ENCODE assay signal across 15 cellular contexts in the genomic region with DNA sequence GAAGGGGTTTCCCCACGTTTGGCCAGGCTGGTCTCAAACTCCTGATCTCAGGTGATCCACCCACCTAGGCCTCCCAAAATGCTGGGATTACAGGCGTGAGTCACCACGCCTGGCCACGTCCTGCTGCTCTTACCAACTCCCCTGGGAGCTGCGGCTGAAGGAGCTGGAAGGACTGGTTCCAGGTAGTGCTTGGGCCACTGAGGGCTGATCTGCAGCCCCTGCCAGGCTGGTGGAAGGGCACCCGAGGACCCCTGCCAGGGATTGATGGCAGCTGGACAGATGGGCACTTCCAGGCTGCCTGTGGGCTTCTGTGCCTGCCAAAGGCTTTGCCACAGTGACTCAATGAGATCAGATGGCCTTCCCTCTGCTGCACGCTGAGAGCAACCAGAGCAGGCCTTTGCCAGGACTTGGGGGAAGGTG. TPM values are rescaled to one million over a fixed set of nuclear protein-coding genes. Genes with fewer than 3 reads are reported as not detected.
DNase-seq lines count a peak whose midpoint lies in the region; ATAC-seq and TF ChIP-seq lines count a peak whose summit lies in the region.
"Had no signal": no experiment of that assay in that cellular context is flagged by ENCODE, and none has a peak within 500 bp of the region (broad histone marks: within the 10 kb centered on the region; RNA-seq: fewer than 3 reads in every experiment).

No MANE protein-coding gene starts in this region.

- intact Hi-C loops in activated naive CD4-positive, alpha-beta T cell treated with anti-CD3 and anti-CD28 coated beads for 36 hours (cut with micrococcal nuclease) = no loop called here
- intact Hi-C loops in activated CD4-positive, alpha-beta memory T cell treated with anti-CD3 and anti-CD28 coated beads for 36 hours (cut with micrococcal nuclease) = loop anchor here (2.0 kb wide), 1 partner anchor 27 kb away; a partner anchor contains a TSS
- intact Hi-C loops in upper lobe of right lung (cut with DNase I) = no loop called here
- intact Hi-C loops in dorsolateral prefrontal cortex (cut with DNase I) = no loop called here

- H3K4me1 Mint-ChIP-seq in activated naive CD4-positive, alpha-beta T cell treated with anti-CD3 and anti-CD28 coated beads for 36 hours (ENCODE audit: low read depth) = peaks cover 50% of the 10 kb centered on the region
- peaks cover 38% of the 10 kb centered on the region for H3K4me1 Mint-ChIP-seq in activated CD4-positive, alpha-beta memory T cell treated with anti-CD3 and anti-CD28 coated beads for 36 hours (ENCODE audit: low read depth)
- H3K4me1 Mint-ChIP-seq in stimulated activated naive CD8-positive, alpha-beta T cell treated with anti-CD3 and anti-CD28 coated beads, Interleukin-15, Interleukin-2, amounts not matched to agents 100 ng/mL and 50 ng/mL, for 24 hours (ENCODE audit: low read depth) = peaks cover 44% of the 10 kb centered on the region

- H3K36me3 ChIP-seq in upper lobe of right lung = peaks cover 6% of the 10 kb centered on the region

- H3K9me3 Mint-ChIP-seq in activated naive CD4-positive, alpha-beta T cell treated with anti-CD3 and anti-CD28 coated beads for 36 hours = no peaks in the 10 kb centered on the region
- no peaks in the 10 kb centered on the region for H3K9me3 Mint-ChIP-seq in activated CD4-positive, alpha-beta memory T cell treated with anti-CD3 and anti-CD28 coated beads for 36 hours
- no peaks in the 10 kb centered on the region for H3K9me3 Mint-ChIP-seq in stimulated activated naive CD8-positive, alpha-beta T cell treated with anti-CD3 and anti-CD28 coated beads, Interleukin-15, Interleukin-2, amounts not matched to agents 100 ng/mL and 50 ng/mL, for 24 hours

- H3K27me3 ChIP-seq in upper lobe of right lung (no peaks in the 10 kb centered on the region), dorsolateral prefrontal cortex (no peaks in the 10 kb centered on the region)
- H3K27me3 ChIP-seq: SJSA1 had no signal

- H3K4me3 ChIP-seq in epithelial cell of esophagus (ENCODE audit: low read length) (no peak overlapping the region), upper lobe of right lung (no peak overlapping the region), dorsolateral prefrontal cortex (no peak overlapping the region)
- H3K4me3 ChIP-seq: psoas muscle, SJSA1 had no signal

- peak overlapping the region; percentile 21 for H3K4me3 Mint-ChIP-seq in activated naive CD4-positive, alpha-beta T cell treated with anti-CD3 and anti-CD28 coated beads for 36 hours
- peak overlapping the region; percentile 23 for H3K4me3 Mint-ChIP-seq in activated CD4-positive, alpha-beta memory T cell treated with anti-CD3 and anti-CD28 coated beads for 36 hours
- H3K4me3 Mint-ChIP-seq in stimulated activated naive CD8-positive, alpha-beta T cell treated with anti-CD3 and anti-CD28 coated beads, Interleukin-15, Interleukin-2, amounts not matched to agents 100 ng/mL and 50 ng/mL, for 24 hours = peak overlapping the region; percentile 48

- POLR2A ChIA-PET in activated CD4-positive, alpha-beta memory T cell treated with anti-CD3 and anti-CD28 coated beads for 36 hours (lab: Charles Lee) = interaction anchor here (1.8 kb wide), 1 partner anchor 39 kb away, joined by 10 read pairs; a partner anchor contains a TSS

- H3K9me3 ChIP-seq in upper lobe of right lung = no peaks in the 10 kb centered on the region
- H3K9me3 ChIP-seq: psoas muscle, SJSA1 had no signal

- H3K36me3 Mint-ChIP-seq in activated naive CD4-positive, alpha-beta T cell treated with anti-CD3 and anti-CD28 coated beads for 36 hours (ENCODE audit: low read depth) = peaks cover 30% of the 10 kb centered on the region
- peaks cover 23% of the 10 kb centered on the region for H3K36me3 Mint-ChIP-seq in activated CD4-positive, alpha-beta memory T cell treated with anti-CD3 and anti-CD28 coated beads for 36 hours
- H3K36me3 Mint-ChIP-seq in stimulated activated naive CD8-positive, alpha-beta T cell treated with anti-CD3 and anti-CD28 coated beads, Interleukin-15, Interleukin-2, amounts not matched to agents 100 ng/mL and 50 ng/mL, for 24 hours (ENCODE audit: low read depth) = peaks cover 33% of the 10 kb centered on the region

- no peak for TF ChIP-seq CTCF in epithelial cell of esophagus (IDR thresholded peaks at IDR 0.05; ENCODE audit: insufficient read depth, low read depth, low read length, missing control alignments)
- no peak for TF ChIP-seq CTCF in upper lobe of right lung (IDR thresholded peaks at IDR 0.05)
- no peak for TF ChIP-seq CTCF in dorsolateral prefrontal cortex (IDR thresholded peaks at IDR 0.05 in 54 of 56, conservative IDR thresholded peaks at IDR 0.05 in 2 of 56; ENCODE audit: low read depth in 1 of 56, partially characterized antibody in 56 of 56)

- H3K27ac ChIP-seq in upper lobe of right lung (no peak overlapping the region), dorsolateral prefrontal cortex (peak overlapping the region in 9 of 59 donors; percentile 12 to 55 (median 24))
- H3K27ac ChIP-seq: psoas muscle, SJSA1 had no signal

- DNase-seq in activated naive CD4-positive, alpha-beta T cell treated with anti-CD3 and anti-CD28 coated beads for 36 hours = peak; percentile 20
- DNase-seq in activated naive CD4-positive, alpha-beta T cell treated with anti-CD3 and anti-CD28 coated beads, Interleukin-2, amount 50 U/mL, for 16 hours = no peak
- DNase-seq in activated CD4-positive, alpha-beta memory T cell treated with anti-CD3 and anti-CD28 coated beads for 36 hours = peak; percentile 46
- DNase-seq in epithelial cell of esophagus (ENCODE audit: low read depth) (peak; percentile 53), upper lobe of right lung (no peak), iPS-NIHi7 (ENCODE audit: extremely low spot score) (no peak), dorsolateral prefrontal cortex (no peak)
- DNase-seq: dermis blood vessel endothelial cell, hypothalamus, Kasumi-1, NCI-H146, psoas muscle had no signal

- peak overlapping the region; percentile 96 for H3K27ac Mint-ChIP-seq in activated naive CD4-positive, alpha-beta T cell treated with anti-CD3 and anti-CD28 coated beads for 36 hours
- H3K27ac Mint-ChIP-seq in activated CD4-positive, alpha-beta memory T cell treated with anti-CD3 and anti-CD28 coated beads for 36 hours = peak overlapping the region; percentile 94
- peak overlapping the region; percentile 70 for H3K27ac Mint-ChIP-seq in stimulated activated naive CD8-positive, alpha-beta T cell treated with anti-CD3 and anti-CD28 coated beads, Interleukin-15, Interleukin-2, amounts not matched to agents 100 ng/mL and 50 ng/mL, for 24 hours

- CTCF ChIA-PET in activated naive CD4-positive, alpha-beta T cell treated with anti-CD3 and anti-CD28 coated beads for 36 hours (lab: Charles Lee) = interaction anchor here (0.7 kb wide), 1 partner anchor 67 kb away, joined by 3 read pairs; no protein-coding TSS in a partner anchor
- CTCF ChIA-PET in activated CD4-positive, alpha-beta memory T cell treated with anti-CD3 and anti-CD28 coated beads for 36 hours (lab: Charles Lee) = no interaction called here

- ATAC-seq in upper lobe of right lung = no peak
- ATAC-seq: psoas muscle had no signal

- no peaks in the 10 kb centered on the region for H3K27me3 Mint-ChIP-seq in activated naive CD4-positive, alpha-beta T cell treated with anti-CD3 and anti-CD28 coated beads for 36 hours (ENCODE audit: low read depth)
- H3K27me3 Mint-ChIP-seq in activated CD4-positive, alpha-beta memory T cell treated with anti-CD3 and anti-CD28 coated beads for 36 hours = no peaks in the 10 kb centered on the region
- H3K27me3 Mint-ChIP-seq in stimulated activated naive CD8-positive, alpha-beta T cell treated with anti-CD3 and anti-CD28 coated beads, Interleukin-15, Interleukin-2, amounts not matched to agents 100 ng/mL and 50 ng/mL, for 24 hours = no peaks in the 10 kb centered on the region

- H3K4me1 ChIP-seq in upper lobe of right lung = peaks cover 25% of the 10 kb centered on the region

RNA-seq across cellular contexts. Expression of a gene that starts 2.3 kb away (rescaled TPM):
- 10 to 100 TPM; 41.9 to 44.1 TPM for total RNA-seq in activated naive CD4-positive, alpha-beta T cell treated with anti-CD3 and anti-CD28 coated beads for 36 hours
- total RNA-seq in activated CD4-positive, alpha-beta memory T cell treated with anti-CD3 and anti-CD28 coated beads for 36 hours = 10 to 100 TPM; 49.6 to 57.7 TPM
- total RNA-seq in upper lobe of right lung (26.7 TPM), dorsolateral prefrontal cortex (10 to 100 TPM; 14.1 to 35.0 (median 24.3) TPM)

RNA-seq across cellular contexts. Expression of a gene that starts 2.5 kb away (rescaled TPM):
- total RNA-seq in activated naive CD4-positive, alpha-beta T cell treated with anti-CD3 and anti-CD28 coated beads for 36 hours = 10 to 100 TPM; 30.8 to 32.3 TPM
- 10 to 100 TPM; 34.0 to 36.8 TPM for total RNA-seq in activated CD4-positive, alpha-beta memory T cell treated with anti-CD3 and anti-CD28 coated beads for 36 hours
- total RNA-seq in upper lobe of right lung (13.7 TPM), dorsolateral prefrontal cortex (10 to 100 TPM in 116 of 120 experiments, 1 to 10 TPM in 4; 9.0 to 20.1 (median 13.5) TPM)

RNA-seq across cellular contexts. Expression of a gene that starts 7.7 kb away (rescaled TPM):
- total RNA-seq in activated naive CD4-positive, alpha-beta T cell treated with anti-CD3 and anti-CD28 coated beads for 36 hours = under 1 TPM; 0.83 to 0.89 TPM
- 1 to 10 TPM; 1.1 to 1.5 TPM for total RNA-seq in activated CD4-positive, alpha-beta memory T cell treated with anti-CD3 and anti-CD28 coated beads for 36 hours
- total RNA-seq in upper lobe of right lung (1.0 TPM), dorsolateral prefrontal cortex (1 to 10 TPM in 9 of 120 experiments, under 1 TPM in 10, not detected in 101; 0.30 to 1.6 (median 0.82) TPM)
- total RNA-seq: NCI-H460, SJSA1 had no signal

RNA-seq across cellular contexts. Expression of a gene that starts 19.5 kb away (rescaled TPM):
- total RNA-seq in activated naive CD4-positive, alpha-beta T cell treated with anti-CD3 and anti-CD28 coated beads for 36 hours = 10 to 100 TPM; 13.8 to 14.1 TPM
- total RNA-seq in activated CD4-positive, alpha-beta memory T cell treated with anti-CD3 and anti-CD28 coated beads for 36 hours = 10 to 100 TPM; 15.1 to 17.1 TPM
- total RNA-seq in upper lobe of right lung (19.5 TPM), dorsolateral prefrontal cortex (10 to 100 TPM; 20.4 to 50.6 (median 36.9) TPM)

RNA-seq across cellular contexts. Expression of a gene that starts 19.8 kb away (rescaled TPM):
- 100 to 1,000 TPM in 1 of 2 experiments, 10 to 100 TPM in 1; 87.1 to 109 TPM for total RNA-seq in activated naive CD4-positive, alpha-beta T cell treated with anti-CD3 and anti-CD28 coated beads for 36 hours
- total RNA-seq in activated CD4-positive, alpha-beta memory T cell treated with anti-CD3 and anti-CD28 coated beads for 36 hours = 100 to 1,000 TPM in 1 of 2 experiments, 10 to 100 TPM in 1; 96.9 to 111 TPM
- total RNA-seq in upper lobe of right lung (88.3 TPM), dorsolateral prefrontal cortex (100 to 1,000 TPM in 83 of 120 experiments, 10 to 100 TPM in 37; 84.6 to 142 (median 106) TPM)

Comparison
In these comparisons a context has a peak if more than half of its experiments do, and no peak if none do; other contexts are left out.
1. DNase-seq: peak in activated naive CD4-positive, alpha-beta T cell treated with anti-CD3 and anti-CD28 coated beads for 36 hours (single experiment), activated CD4-positive, alpha-beta memory T cell treated with anti-CD3 and anti-CD28 coated beads for 36 hours (single experiment) and epithelial cell of esophagus (single experiment); none in activated naive CD4-positive, alpha-beta T cell treated with anti-CD3 and anti-CD28 coated beads, Interleukin-2, amount 50 U/mL, for 16 hours (single experiment), upper lobe of right lung (single experiment), iPS-NIHi7 (single experiment) and dorsolateral prefrontal cortex (0 of 10).
2. Peak in every context shown above with its lines, with median percentiles within 50 percentile points of each other: H3K27ac Mint-ChIP-seq and H3K4me3 Mint-ChIP-seq.